9 cellular contexts compared by ENCODE assay signal in genomic region chr10:22631646-22632278, GRCh38.
DNase-seq lines count a peak whose midpoint lies in the region; ATAC-seq and TF ChIP-seq lines count a peak whose summit lies in the region.
"Had no signal": no experiment of that assay in that cellular context is flagged by ENCODE, and none has a peak within 500 bp of the region (broad histone marks: within the 10 kb centered on the region; RNA-seq: fewer than 3 reads in every experiment).

No MANE protein-coding gene starts in this region.

- ATAC-seq in upper lobe of right lung: no peak
- no peak for ATAC-seq in HG03135 (IDR thresholded peaks at IDR 0.05; ENCODE audit: unreplicated experiment)

- no peak overlapping the region for H2AFZ ChIP-seq in mammary epithelial cell (ENCODE audit: low read depth, low read length)
- H2AFZ ChIP-seq in GM23248: no peak overlapping the region

- no peaks in the 10 kb centered on the region for H3K9me3 ChIP-seq in breast epithelium
- no peaks in the 10 kb centered on the region for H3K9me3 ChIP-seq in mammary epithelial cell (replicated peaks; ENCODE audit: insufficient read depth, low read length)
- H3K9me3 ChIP-seq in liver (ENCODE audit: control insufficient read depth in 4 of 4, low read length in 3 of 4): no peaks in the 10 kb centered on the region
- H3K9me3 ChIP-seq in upper lobe of right lung: no peaks in the 10 kb centered on the region
- no peaks in the 10 kb centered on the region for H3K9me3 ChIP-seq in GM23248 (ENCODE audit: low read depth)

- H3K4me1 ChIP-seq in breast epithelium: no peaks in the 10 kb centered on the region
- peaks cover 15% of the 10 kb centered on the region for H3K4me1 ChIP-seq in mammary epithelial cell (ENCODE audit: insufficient read depth, low read length)
- H3K4me1 ChIP-seq in liver (ENCODE audit: control insufficient read depth in 4 of 4, insufficient read depth in 4 of 4, low read length in 3 of 4): peaks cover 0 to 6% (median 0%) of the 10 kb centered on the region in 4 donors
- H3K4me1 ChIP-seq in upper lobe of right lung: peaks cover 33% of the 10 kb centered on the region
- peaks cover 33% of the 10 kb centered on the region for H3K4me1 ChIP-seq in GM23248 (ENCODE audit: insufficient read depth)

- H3K79me2 ChIP-seq in mammary epithelial cell (ENCODE audit: insufficient read depth, low read length) (peaks cover 48% of the 10 kb centered on the region), GM23248 (ENCODE audit: insufficient read depth) (peaks cover 97% of the 10 kb centered on the region)

- H3K4me2 ChIP-seq in mammary epithelial cell (ENCODE audit: insufficient read depth, low read depth, low read length): no peak overlapping the region
- H3K4me2 ChIP-seq in GM23248 (ENCODE audit: unreplicated experiment): no peak overlapping the region
- H3K4me2 ChIP-seq: BLaER1 had no signal

- no peak for TF ChIP-seq RAD21 in liver (IDR thresholded peaks at IDR 0.05)

- no peak overlapping the region for H3K4me3 ChIP-seq in breast epithelium
- H3K4me3 ChIP-seq in mammary epithelial cell (replicated peaks in 1 of 3; ENCODE audit: insufficient read depth in 1 of 3, low read depth in 2 of 3, low read length in 3 of 3): no peak overlapping the region
- H3K4me3 ChIP-seq in astrocyte of the spinal cord (ENCODE audit: low read depth, low read length): no peak overlapping the region
- no peak overlapping the region for H3K4me3 ChIP-seq in liver (ENCODE audit: low read depth in 1 of 3, low read length in 3 of 3)
- no peak overlapping the region for H3K4me3 ChIP-seq in upper lobe of right lung
- no peak overlapping the region for H3K4me3 ChIP-seq in GM23248
- H3K4me3 ChIP-seq: BLaER1 had no signal

- dilution Hi-C loops in mammary epithelial cell (cut with HindIII; ENCODE audit: low sequenced_read_pairs): no loop called here

- DNase-seq in breast epithelium (ENCODE audit: low spot score in 2 of 2): no peak
- DNase-seq in mammary epithelial cell: no peak
- DNase-seq in astrocyte of the spinal cord (ENCODE audit: low read depth, low spot score): peak; percentile 50
- DNase-seq in upper lobe of right lung: no peak
- DNase-seq in HT-29 (ENCODE audit: low spot score): no peak
- DNase-seq in GM23248: no peak

- in situ Hi-C loops in mammary epithelial cell (cut with MboI; ENCODE audit: low sequenced_read_pairs in 2 of 2): no loop called here
- in situ Hi-C loops in astrocyte of the spinal cord (cut with HindIII; ENCODE audit: low sequenced_read_pairs): no loop called here
- in situ Hi-C loops in GM23248 (cut with MboI): no loop called here

- H3K27ac ChIP-seq in breast epithelium (peak overlapping the region; percentile 68 to 81), mammary epithelial cell (ENCODE audit: insufficient read depth, low read depth, low read length) (no peak overlapping the region), liver (ENCODE audit: low read depth in 1 of 2, low read length in 2 of 2) (peak overlapping the region; percentile 66 to 77), upper lobe of right lung (peak overlapping the region; percentile 49), GM23248 (no peak overlapping the region)
- H3K27ac ChIP-seq: BLaER1 had no signal

- peaks cover 30% of the 10 kb centered on the region for H3F3A ChIP-seq in GM23248 (ENCODE audit: insufficient read depth)

- TF ChIP-seq CTCF in breast epithelium (IDR thresholded peaks at IDR 0.05) (no peak), mammary epithelial cell (conservative IDR thresholded peaks at IDR 0.05 in 1 of 2, IDR thresholded peaks at IDR 0.05 in 1 of 2; ENCODE audit: extremely low read depth in 1 of 2, insufficient read depth in 1 of 2, low read depth in 1 of 2, low read length in 2 of 2) (no peak), astrocyte of the spinal cord (IDR thresholded peaks at IDR 0.05; ENCODE audit: low read depth, low read length) (no peak), liver (IDR thresholded peaks at IDR 0.05; ENCODE audit: low read depth, low read length, missing input control) (no peak), upper lobe of right lung (IDR thresholded peaks at IDR 0.05) (no peak)

- H3K36me3 ChIP-seq in breast epithelium (no peaks in the 10 kb centered on the region), mammary epithelial cell (ENCODE audit: insufficient read depth, low read length) (no peaks in the 10 kb centered on the region), liver (ENCODE audit: control insufficient read depth in 4 of 4, insufficient read depth in 3 of 4, low read depth in 1 of 4, low read length in 3 of 4) (peaks cover 0 to 1% (median 0%) of the 10 kb centered on the region in 4 donors), upper lobe of right lung (no peaks in the 10 kb centered on the region), GM23248 (ENCODE audit: low read depth) (no peaks in the 10 kb centered on the region)

- 93% methylated on average over 10 of the region's 10 CpGs for WGBS in mammary epithelial cell (ENCODE audit: low coverage, missing lambda C conversion rate)
- 80% methylated on average over 10 of the region's 10 CpGs for WGBS in liver
- WGBS in GM23248 (ENCODE audit: low coverage in 1 of 2, low lambda C conversion rate in 2 of 2, missing lambda C conversion rate in 2 of 2), 2 experiments: 98 to 99% methylated on average over 10 of the region's 10 CpGs

- intact Hi-C loops in breast epithelium (cut with DNase I; ENCODE audit: low total_unique reads) (no loop called here), mammary epithelial cell (cut with micrococcal nuclease) (no loop called here), upper lobe of right lung (cut with DNase I) (no loop called here)

- H3K9ac ChIP-seq in mammary epithelial cell (ENCODE audit: insufficient read depth, low read length) (no peak overlapping the region), liver (ENCODE audit: low read depth in 1 of 2, low read length in 2 of 2) (no peak overlapping the region), GM23248 (no peak overlapping the region)
- H3K9ac ChIP-seq: BLaER1 had no signal

- BruUV-seq in mammary epithelial cell (replicated peaks; lab: Mats Ljungman, UMichigan): no TSS peak

- no peaks in the 10 kb centered on the region for H3K9me2 ChIP-seq in GM23248 (ENCODE audit: insufficient read depth)

- CTCF ChIA-PET in mammary epithelial cell (lab: Charles Lee; ENCODE audit: low non-redundant PET): interaction anchor here (0.7 kb wide), 1 partner anchor 19 kb away, joined by 5 read pairs; no protein-coding TSS in a partner anchor

- H4K20me1 ChIP-seq in mammary epithelial cell (ENCODE audit: insufficient read depth, low read length): no peaks in the 10 kb centered on the region
- H4K20me1 ChIP-seq in GM23248 (ENCODE audit: insufficient read depth): peaks cover 5% of the 10 kb centered on the region; the same call in 1 of the 2 replicates

- H3K27me3 ChIP-seq in breast epithelium: no peaks in the 10 kb centered on the region
- no peaks in the 10 kb centered on the region for H3K27me3 ChIP-seq in mammary epithelial cell (ENCODE audit: insufficient read depth, low read length)
- H3K27me3 ChIP-seq in liver (ENCODE audit: control insufficient read depth in 4 of 4, insufficient read depth in 4 of 4, low read length in 3 of 4): no peaks in the 10 kb centered on the region
- no peaks in the 10 kb centered on the region for H3K27me3 ChIP-seq in upper lobe of right lung
- no peaks in the 10 kb centered on the region for H3K27me3 ChIP-seq in GM23248 (replicated peaks; ENCODE audit: insufficient read depth)
- H3K27me3 ChIP-seq: BLaER1 had no signal

- TF ChIP-seq POLR2A in breast epithelium (IDR thresholded peaks at IDR 0.05): no peak

TF ChIP-seq in liver, 16 proteins besides CTCF, POLR2A, EP300 and RAD21 (continues in another document):
- TF ChIP-seq ATF3 (IDR thresholded peaks at IDR 0.05) (no peak), GABPA (IDR thresholded peaks at IDR 0.05 in 1 of 2, conservative IDR thresholded peaks at IDR 0.05 in 1 of 2) (no peak), HNF4A (conservative IDR thresholded peaks at IDR 0.05) (no peak), MAX (IDR thresholded peaks at IDR 0.05) (no peak), NR2F2 (IDR thresholded peaks at IDR 0.05) (no peak), JUND (IDR thresholded peaks at IDR 0.05) (no peak), EGR1 (IDR thresholded peaks at IDR 0.05; ENCODE audit: low read depth in 2 of 2) (no peak), SP1 (IDR thresholded peaks at IDR 0.05) (no peak), ZBTB33 (IDR thresholded peaks at IDR 0.05) (no peak), YY1 (IDR thresholded peaks at IDR 0.05) (no peak), FOXA1 (IDR thresholded peaks at IDR 0.05) (no peak), HNF4G (IDR thresholded peaks at IDR 0.05) (no peak)

Comparison
In these comparisons a context has a peak if more than half of its experiments do, and no peak if none do; other contexts are left out.
1. H3K27ac ChIP-seq: peak in breast epithelium (2 of 2), liver (2 of 2) and upper lobe of right lung (single experiment); none in mammary epithelial cell (single experiment) and GM23248 (single experiment).